10 cellular contexts compared by ENCODE assay signal in genomic region chr12:122944588-122944987, GRCh38. TPM values are rescaled to one million over a fixed set of nuclear protein-coding genes. Genes with fewer than 3 reads are reported as not detected.
DNase-seq lines count a peak whose midpoint lies in the region; ATAC-seq and TF ChIP-seq lines count a peak whose summit lies in the region.
"Had no signal": no experiment of that assay in that cellular context is flagged by ENCODE, and none has a peak within 500 bp of the region (broad histone marks: within the 10 kb centered on the region; RNA-seq: fewer than 3 reads in every experiment).

No MANE protein-coding gene starts in this region.

- TF ChIP-seq RAD21 in IMR-90 (IDR thresholded peaks at IDR 0.05; ENCODE audit: low read length): no peak

- H4K5ac ChIP-seq in IMR-90 (ENCODE audit: low read depth, low read length): 0 out of 2 replicates have a peak overlapping the region, but pooled peaks have one; percentile 30

- DNase-seq in IMR-90 (peak; percentile 56), body of pancreas (peak; percentile 57 to 80 (median 74)), islet precursor cell (peak; percentile 94), T-helper 1 cell (no peak), ascending aorta (ENCODE audit: low spot score in 2 of 2) (no peak)
- DNase-seq: activated naive CD4-positive, alpha-beta T cell treated with Interleukin-2 at 50 U/mL for 16 hours had no signal

- peak overlapping the region; percentile 90; the same call in 1 of the 2 replicates for H2BK20ac ChIP-seq in IMR-90 (ENCODE audit: low read depth, low read length)

- peak overlapping the region; percentile 82 for H2AFZ ChIP-seq in IMR-90 (replicated peaks; ENCODE audit: low read length, poor library complexity)
- H2AFZ ChIP-seq: parathyroid adenoma had no signal

- peak overlapping the region; percentile 99 for H2AK5ac ChIP-seq in IMR-90 (ENCODE audit: low read depth, low read length)

- TF ChIP-seq POLR2A in IMR-90 (IDR thresholded peaks at IDR 0.05; ENCODE audit: low read depth, low read length) (no peak), body of pancreas (IDR thresholded peaks at IDR 0.05) (no peak)

- CTCF ChIA-PET in IMR-90 (lab: Yijun Ruan, JAX): interaction anchor here (1.0 kb wide), 2 partner anchors 56 to 83 kb away, joined by 3 to 4 read pairs; no protein-coding TSS in a partner anchor

- in situ Hi-C loops in IMR-90 (cut with MboI; ENCODE audit: low sequenced_read_pairs): no loop called here

- peak; percentile 6; the same call in 1 of the 2 replicates for ATAC-seq in IMR-90 (ENCODE audit: low read depth)
- peak; percentile 86 for ATAC-seq in body of pancreas
- ATAC-seq in HG02763 (IDR thresholded peaks at IDR 0.05; ENCODE audit: unreplicated experiment): no peak
- no peak for ATAC-seq in HG02678 (IDR thresholded peaks at IDR 0.05; ENCODE audit: unreplicated experiment)

- WGBS in IMR-90 (ENCODE audit: extremely low coverage in 2 of 2, insufficient read length in 1 of 2), 2 experiments: 50% methylated on average over 1 of the region's 6 CpGs; no CpG with 5 or more reads in 1 of the 2 experiments
- 34 to 78% methylated on average over 2 to 6 of the region's 6 CpGs for WGBS in body of pancreas, 2 donors

- no peaks in the 10 kb centered on the region for H3K27me3 ChIP-seq in IMR-90 (ENCODE audit: control insufficient read depth, insufficient read depth, low read length)
- no peaks in the 10 kb centered on the region for H3K27me3 ChIP-seq in body of pancreas
- no peaks in the 10 kb centered on the region for H3K27me3 ChIP-seq in subcutaneous abdominal adipose tissue (ENCODE audit: control insufficient read depth in 5 of 5, insufficient read depth in 4 of 5, low read length in 5 of 5)
- H3K27me3 ChIP-seq in ascending aorta: no peaks in the 10 kb centered on the region

- no peak for TF ChIP-seq CTCF in IMR-90 (conservative IDR thresholded peaks at IDR 0.05; ENCODE audit: low read depth, low read length)
- TF ChIP-seq CTCF in body of pancreas (IDR thresholded peaks at IDR 0.05): no peak
- no peak for TF ChIP-seq CTCF in ascending aorta (IDR thresholded peaks at IDR 0.05)

- peak overlapping the region; percentile 70 for H4K91ac ChIP-seq in IMR-90 (ENCODE audit: insufficient read depth, low read depth, low read length)

- peak overlapping the region; percentile 63; the same call in 2 of the 3 replicates for H2BK15ac ChIP-seq in IMR-90 (ENCODE audit: low read depth, low read length)

- peak overlapping the region; percentile 88 for H2AK9ac ChIP-seq in IMR-90 (replicated peaks; ENCODE audit: low read depth, low read length, poor library complexity)

- H4K8ac ChIP-seq in IMR-90 (ENCODE audit: low read depth in 2 of 2, low read length in 2 of 2): peak overlapping the region in 1 of 2 experiments; percentile 41; a peak in 1 of 4 replicates

- H3K27ac ChIP-seq in IMR-90 (ENCODE audit: insufficient read depth, low read length) (no peak overlapping the region), body of pancreas (peak overlapping the region; percentile 36 to 75 (median 68)), subcutaneous abdominal adipose tissue (ENCODE audit: low read depth, low read length) (peak overlapping the region; percentile 50), ascending aorta (peak overlapping the region in 1 of 2 donors; percentile 15)

- no TSS peak for BruUV-seq in IMR-90 (replicated peaks; lab: Mats Ljungman, UMichigan)

- POLR2A ChIA-PET in IMR-90 (lab: Charles Lee; ENCODE audit: unreplicated experiment): no interaction called here

- H3K4me1 ChIP-seq in IMR-90 (ENCODE audit: control insufficient read depth, insufficient read depth, low read length) (peaks cover 22% of the 10 kb centered on the region), body of pancreas (peaks cover 22% of the 10 kb centered on the region), subcutaneous abdominal adipose tissue (ENCODE audit: control insufficient read depth in 5 of 5, insufficient read depth in 5 of 5, low read length in 5 of 5) (peaks cover 7 to 53% (median 25%) of the 10 kb centered on the region in 5 donors), ascending aorta (peaks cover 0 to 19% of the 10 kb centered on the region in 2 donors)
- H3K4me1 ChIP-seq: parathyroid adenoma had no signal

- no peak overlapping the region for H3K56ac ChIP-seq in IMR-90 (ENCODE audit: extremely low read depth, insufficient read depth, low read length)

- intact Hi-C loops in IMR-90 (cut with micrococcal nuclease) (no loop called here), body of pancreas (cut with DNase I) (loop anchor here (10.0 kb wide), 1 partner anchor 310 kb away; no protein-coding TSS in a partner anchor), ascending aorta (cut with DNase I) (no loop called here)

- H3K36me3 ChIP-seq in IMR-90 (ENCODE audit: control insufficient read depth, insufficient read depth, low read length) (no peaks in the 10 kb centered on the region), body of pancreas (replicated peaks in 1 of 2; ENCODE audit: insufficient read depth in 1 of 2, low read depth in 2 of 2) (no peaks in the 10 kb centered on the region), subcutaneous abdominal adipose tissue (ENCODE audit: control insufficient read depth in 5 of 5, insufficient read depth in 5 of 5, low read length in 5 of 5) (peaks cover 0 to 5% (median 0%) of the 10 kb centered on the region in 5 donors), ascending aorta (peaks cover 0 to 5% of the 10 kb centered on the region in 2 donors)

- peak overlapping the region; percentile 85 for H3K4ac ChIP-seq in IMR-90 (ENCODE audit: low read depth, low read length)

- 0 out of 2 replicates have a peak overlapping the region, but pooled peaks have one; percentile 29 for H3K14ac ChIP-seq in IMR-90 (replicated peaks; ENCODE audit: low read depth, low read length)

- H3K9me1 ChIP-seq in IMR-90 (ENCODE audit: insufficient read depth, low read length): peaks cover 43% of the 10 kb centered on the region

- H3K9me3 ChIP-seq in IMR-90 (ENCODE audit: control insufficient read depth, insufficient read depth, low read length) (no peaks in the 10 kb centered on the region), body of pancreas (no peaks in the 10 kb centered on the region), subcutaneous abdominal adipose tissue (ENCODE audit: control insufficient read depth in 5 of 5, low read length in 5 of 5) (no peaks in the 10 kb centered on the region), ascending aorta (no peaks in the 10 kb centered on the region)

- peak overlapping the region; percentile 90 for H2BK120ac ChIP-seq in IMR-90 (ENCODE audit: low read depth, low read length)

- H2BK5ac ChIP-seq in IMR-90 (ENCODE audit: low read depth, low read length, poor library complexity, severe bottlenecking): peak overlapping the region; percentile 75

- H3K4me3 ChIP-seq in IMR-90 (ENCODE audit: insufficient read depth, low read depth, low read length) (no peak overlapping the region), body of pancreas (no peak overlapping the region), subcutaneous abdominal adipose tissue (ENCODE audit: low read depth in 1 of 5, low read length in 5 of 5) (no peak overlapping the region), ascending aorta (no peak overlapping the region)

- peaks cover 0 to 14% of the 10 kb centered on the region in 2 experiments; a peak in 1 of 4 replicates for H3K79me1 ChIP-seq in IMR-90 (ENCODE audit: low read depth in 1 of 2, low read length in 2 of 2)

- H3K4me2 ChIP-seq in IMR-90 (ENCODE audit: low read depth, low read length): no peak overlapping the region

- no peaks in the 10 kb centered on the region for H4K20me1 ChIP-seq in IMR-90 (ENCODE audit: insufficient read depth, low read length)

- 0 out of 2 replicates have a peak overlapping the region, but pooled peaks have one; percentile 13 for H3K18ac ChIP-seq in IMR-90 (ENCODE audit: low read depth, low read length)

- H3K9ac ChIP-seq in IMR-90 (ENCODE audit: low read depth, low read length): no peak overlapping the region
- H3K9ac ChIP-seq in subcutaneous abdominal adipose tissue (ENCODE audit: low read length in 5 of 5): peak overlapping the region in 1 of 5 donors; percentile 4
- H3K9ac ChIP-seq: parathyroid adenoma had no signal

- peak overlapping the region; percentile 54; the same call in 1 of the 2 replicates for H3K23ac ChIP-seq in IMR-90 (ENCODE audit: low read depth, low read length)

- dilution Hi-C loops in IMR-90 (cut with HindIII; ENCODE audit: low sequenced_read_pairs, unreplicated experiment): no loop called here

TF ChIP-seq in IMR-90, 13 proteins besides CTCF, POLR2A, EP300 and RAD21 (continues in another document):
- TF ChIP-seq CHD1 (IDR thresholded peaks at IDR 0.05; ENCODE audit: low read depth, low read length) (no peak), MAZ (IDR thresholded peaks at IDR 0.05; ENCODE audit: borderline replicate concordance, low read depth, low read length) (no peak), RCOR1 (IDR thresholded peaks at IDR 0.05; ENCODE audit: insufficient replicate concordance, low read length) (no peak), CEBPB (IDR thresholded peaks at IDR 0.05; ENCODE audit: low read depth, low read length) (no peak)

RNA-seq across cellular contexts. Expression of gene ABCB9, which starts 21.7 kb away (rescaled TPM):
- total RNA-seq in IMR-90 (2012; rRNA removed): 5.6 and 7.2 TPM in 2 replicates
- polyA plus RNA-seq in IMR-90 (2012; rRNA removed): 7.8 and 8.3 TPM in 2 replicates
- 6.6 and 7.8 TPM in 2 replicates for polyA plus RNA-seq in IMR-90 (2012; cell fraction: cytosol; rRNA removed)
- 14.2 and 28.2 TPM in 2 replicates for polyA plus RNA-seq in IMR-90 (2012; cell fraction: nucleus; rRNA removed; ENCODE audit: low replicate concordance)
- 1 to 10 TPM; 5.2 to 7.9 TPM for total RNA-seq in body of pancreas
- total RNA-seq in ascending aorta: 19.6 TPM

RNA-seq across cellular contexts. Expression of gene OGFOD2, which starts 30.5 kb away (rescaled TPM):
- total RNA-seq in IMR-90 (2012; rRNA removed): 4.3 and 4.7 TPM in 2 replicates
- polyA plus RNA-seq in IMR-90 (2012; rRNA removed): 18.2 and 19.0 TPM in 2 replicates
- 7.7 and 16.7 TPM in 2 replicates for polyA plus RNA-seq in IMR-90 (2012; cell fraction: cytosol; rRNA removed)
- 31.5 and 87.3 TPM in 2 replicates for polyA plus RNA-seq in IMR-90 (2012; cell fraction: nucleus; rRNA removed; ENCODE audit: low replicate concordance)
- total RNA-seq in body of pancreas: 10 to 100 TPM in 1 of 2 donors, 1 to 10 TPM in 1; 8.6 to 25.4 TPM
- 19.6 TPM for total RNA-seq in ascending aorta

RNA-seq across cellular contexts. Expression of gene ARL6IP4, which starts 35.9 kb away (rescaled TPM):
- 161 and 205 TPM in 2 replicates for total RNA-seq in IMR-90 (2012; rRNA removed)
- 254 and 258 TPM in 2 replicates for polyA plus RNA-seq in IMR-90 (2012; rRNA removed)
- 195 and 234 TPM in 2 replicates for polyA plus RNA-seq in IMR-90 (2012; cell fraction: cytosol; rRNA removed)
- 276 and 281 TPM in 2 replicates for polyA plus RNA-seq in IMR-90 (2012; cell fraction: nucleus; rRNA removed; ENCODE audit: low replicate concordance)
- total RNA-seq in body of pancreas: 100 to 1,000 TPM; 215 to 237 TPM
- total RNA-seq in ascending aorta: 197 TPM

RNA-seq across cellular contexts. Expression of gene VPS37B, which starts 48.7 kb away (rescaled TPM):
- 8.6 and 13.9 TPM in 2 replicates for total RNA-seq in IMR-90 (2012; rRNA removed)
- polyA plus RNA-seq in IMR-90 (2012; rRNA removed): 25.7 and 29.9 TPM in 2 replicates
- 30.2 and 32.2 TPM in 2 replicates for polyA plus RNA-seq in IMR-90 (2012; cell fraction: cytosol; rRNA removed)
- polyA plus RNA-seq in IMR-90 (2012; cell fraction: nucleus; rRNA removed; ENCODE audit: low replicate concordance): 46.1 and 46.4 TPM in 2 replicates
- 10 to 100 TPM; 18.7 to 46.8 TPM for total RNA-seq in body of pancreas
- total RNA-seq in ascending aorta: 31.8 TPM

Comparison
In these comparisons a context has a peak if more than half of its experiments do, and no peak if none do; other contexts are left out.
1. ATAC-seq: peak in IMR-90 (single experiment) and body of pancreas (single experiment); none in HG02763 (single experiment) and HG02678 (single experiment).
2. DNase-seq: peak in IMR-90 (single experiment), body of pancreas (4 of 4) and islet precursor cell (single experiment); none in T-helper 1 cell (0 of 5) and ascending aorta (0 of 2).